Comparison of ENCODE assay signal across 24 cellular contexts in the genomic region with DNA sequence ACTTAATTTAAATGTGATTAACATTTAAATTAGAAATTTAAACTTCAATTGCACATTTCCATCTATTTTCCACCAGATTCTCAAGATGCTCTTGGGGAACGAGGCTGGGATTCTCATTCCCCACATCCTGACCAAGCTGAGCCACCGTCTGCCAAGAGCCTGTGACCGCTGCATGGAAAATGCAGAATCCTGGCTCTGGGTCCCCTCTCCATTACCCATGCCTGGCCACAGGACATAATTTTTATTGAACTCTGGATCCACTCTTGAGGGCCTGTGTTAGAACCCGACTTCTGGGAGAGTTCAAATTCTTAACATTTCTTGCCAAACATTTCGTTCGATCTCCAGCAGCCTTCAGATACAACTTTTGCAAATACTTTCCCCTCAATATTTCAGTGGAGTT.
"Had no signal": no experiment of that assay in that cellular context is flagged by ENCODE, and none has a peak within 500 bp of the region (broad histone marks: within the 10 kb centered on the region; RNA-seq: fewer than 3 reads in every experiment).

No MANE protein-coding gene starts in this region.

- DNase-seq: activated CD4-positive, alpha-beta memory T cell treated with anti-CD3 and anti-CD28 coated beads, Interleukin-2, amount 10 ng/mL, durations not matched to agents 7 days and 5 days; activated CD4-positive, alpha-beta T cell treated with anti-CD3 and anti-CD28 coated beads, Interleukin-2, amount 10 ng/mL, durations not matched to agents 7 days and 5 days; activated CD4-positive, CD25-positive, alpha-beta regulatory T cell; activated gamma-delta T cell treated with Interleukin-2 at 50 U/mL for 16 hours; activated naive CD4-positive, alpha-beta T cell treated with anti-CD3 and anti-CD28 coated beads, Interleukin-2, amount 50 U/mL, for 16 hours; activated T-cell treated with anti-CD3 and anti-CD28 coated beads, Interleukin-2, amount 50 U/mL, for 72 hours; caudate nucleus; Karpas-422; NCI-H1105 treated with DMSO at 0.1 percent for 48 hours; NCI-H1436 treated with DMSO at 0.1 percent for 48 hours; NCI-H187 treated with DMSO at 0.1 percent for 48 hours; NCI-H2171 treated with DMSO at 0.1 percent for 48 hours; NCI-H226; NCI-H526 treated with DMSO at 0.1 percent for 48 hours; NK-92 treated with Interleukin-12 subunit alpha and Interleukin-12 subunit beta, amount 100 ng/mL, for 24 hours; OCI-M1; Right ventricle myocardium superior; RPMI8226; SJCRH30; SK-N-SH; T-helper 1 cell had no signal

- H3K36me3 ChIP-seq: ascending aorta, SJCRH30 had no signal

- H3K4me1 ChIP-seq: ascending aorta, SJCRH30 had no signal

- H3K4me3 ChIP-seq: ascending aorta, K562, SJCRH30 had no signal

- H3K9me3 ChIP-seq: ascending aorta, SJCRH30, SK-N-SH had no signal

- H3K27ac ChIP-seq: ascending aorta, SJCRH30, VCaP had no signal

- H3K27me3 ChIP-seq: ascending aorta, SJCRH30 had no signal
